In the genomic region with DNA sequence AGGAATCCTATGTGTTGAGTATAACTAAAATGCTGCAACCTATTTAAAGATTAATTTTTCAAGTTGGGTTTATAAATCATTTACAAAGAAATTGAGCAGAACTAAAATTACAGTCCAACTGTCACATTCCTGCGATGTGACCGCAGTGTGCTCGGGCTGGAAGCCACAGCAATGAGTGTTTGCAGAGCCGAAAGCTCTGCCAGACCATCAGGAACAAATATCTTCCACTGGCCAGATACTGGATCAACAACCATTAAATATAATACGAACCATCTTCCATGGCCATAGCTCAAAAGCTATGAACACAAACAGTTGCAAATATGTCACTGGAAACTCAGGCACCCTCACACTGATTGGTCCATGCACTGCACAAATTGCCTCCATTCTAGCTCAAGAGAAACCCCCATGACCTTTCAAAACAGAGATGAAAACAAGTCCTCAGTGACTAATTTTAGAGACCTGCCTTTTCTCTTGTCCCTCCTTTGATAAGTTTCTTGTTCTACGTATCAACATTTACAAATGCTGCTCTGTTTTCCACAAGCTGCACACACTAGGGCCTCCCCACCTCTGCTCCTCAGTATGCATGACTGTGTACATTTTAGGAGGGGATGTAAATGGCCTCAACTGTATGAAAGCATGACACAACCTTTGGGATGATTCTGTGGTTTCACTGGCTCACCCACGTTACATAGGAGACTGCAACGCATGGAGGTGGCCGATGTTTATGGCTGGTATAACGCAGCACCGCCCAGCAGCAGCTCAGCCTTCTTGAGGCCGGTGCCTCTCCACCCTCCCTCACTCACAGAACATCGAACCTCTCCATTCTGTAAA, we compare ENCODE assay signal across 10 cellular contexts.
DNase-seq lines count a peak whose midpoint lies in the region; ATAC-seq, FAIRE-seq and TF ChIP-seq lines count a peak whose summit lies in the region.
"Had no signal": no experiment of that assay in that cellular context is flagged by ENCODE, and none has a peak within 500 bp of the region (broad histone marks: within the 10 kb centered on the region; RNA-seq: fewer than 3 reads in every experiment).

No MANE protein-coding gene starts in this region.

- H3K4me3 ChIP-seq in SJSA1, result no peak overlapping the region
- H3K4me3 ChIP-seq in fibroblast of mammary gland (ENCODE audit: control insufficient read depth, low read depth, low read length), result no peak overlapping the region
- H3K4me3 ChIP-seq in sigmoid colon, result no peak overlapping the region

- no peak for ATAC-seq in GM19463 (IDR thresholded peaks at IDR 0.05; ENCODE audit: unreplicated experiment)

- TF ChIP-seq CTCF in fibroblast of mammary gland (conservative IDR thresholded peaks at IDR 0.05; ENCODE audit: control insufficient read depth, insufficient read depth, low read depth, low read length), result no peak
- no peak for TF ChIP-seq CTCF in sigmoid colon (IDR thresholded peaks at IDR 0.05)

- H3K27me3 ChIP-seq in SJSA1 (replicated peaks) (no peaks in the 10 kb centered on the region), sigmoid colon (no peaks in the 10 kb centered on the region)

- peak overlapping the region; percentile 65 for H3K27ac ChIP-seq in SJSA1
- H3K27ac ChIP-seq in sigmoid colon, result peak overlapping the region; percentile 58 to 82 (median 78)

- no peak for FAIRE-seq in urothelium cell line (lab: Jason Lieb, UNC)
- FAIRE-seq: endothelial cell of umbilical vein, GM18507 had no signal

- intact Hi-C loops in sigmoid colon (cut with DNase I), result loop anchor here (10.0 kb wide), 4 partner anchors 315 to 1375 kb away; no protein-coding TSS in a partner anchor

- WGBS in sigmoid colon, 2 donors, result 14 to 49% methylated on average over 13 of the region's 13 CpGs

- H3K9me3 ChIP-seq in SJSA1 (replicated peaks) (no peaks in the 10 kb centered on the region; the same call in 1 of the 2 replicates), sigmoid colon (peaks cover 0 to 3% (median 0%) of the 10 kb centered on the region in 4 donors)

- no peaks in the 10 kb centered on the region for H3K36me3 ChIP-seq in SJSA1
- no peaks in the 10 kb centered on the region for H3K36me3 ChIP-seq in sigmoid colon

- TF ChIP-seq POLR2A in sigmoid colon (IDR thresholded peaks at IDR 0.05), result no peak

- peaks cover 16% of the 10 kb centered on the region for H3K4me1 ChIP-seq in SJSA1 (replicated peaks)
- peaks cover 0 to 39% (median 28%) of the 10 kb centered on the region in 4 donors for H3K4me1 ChIP-seq in sigmoid colon

- DNase-seq in GM04504 (ENCODE audit: low read depth) (peak; percentile 88), SJSA1 (ENCODE audit: low read depth in 1 of 2, low spot score in 2 of 2) (peak in 1 of 2 experiments; percentile 48), fibroblast of mammary gland (ENCODE audit: low read depth) (peak; percentile 92), sigmoid colon (peak; percentile 89), HuH-7 (ENCODE audit: low spot score) (no peak), NOMO-1 treated with dmso at 0.1 percent for 144 hours (lab: John Stamatoyannopoulos, UW; ENCODE audit: unreplicated experiment) (no peak), urothelium cell line (ENCODE audit: low spot score) (no peak)

- TF ChIP-seq EP300 in sigmoid colon (IDR thresholded peaks at IDR 0.05), result peak in 3 of 4 donors; percentile 78 to 92 (median 91)

Comparison
In these comparisons a context has a peak if more than half of its experiments do, and no peak if none do; other contexts are left out.
1. DNase-seq: peak in GM04504 (single experiment), fibroblast of mammary gland (single experiment) and sigmoid colon (single experiment); none in HuH-7 (single experiment), NOMO-1 treated with dmso at 0.1 percent for 144 hours (single experiment) and urothelium cell line (single experiment).